8 cellular contexts compared by ENCODE assay signal in genomic region chr7:1086588-1087461, GRCh38. TPM values are rescaled to one million over a fixed set of nuclear protein-coding genes. Genes with fewer than 3 reads are reported as not detected.
A peak's percentile ranks its signal among the peaks of the same experiment; 100 is the strongest.
DNase-seq lines count a peak whose midpoint lies in the region; ATAC-seq and TF ChIP-seq lines count a peak whose summit lies in the region.

No MANE protein-coding gene starts in this region.

- H3K27me3 ChIP-seq in H7 (ENCODE audit: control insufficient read depth, insufficient read depth, low read length): no peaks in the 10 kb centered on the region

- DNase-seq in GM12864 (ENCODE audit: low read depth) (no peak), H7 (peak; percentile 98), M059J (ENCODE audit: low read depth) (peak; percentile 68), cerebellar cortex (ENCODE audit: low spot score) (peak; percentile 55), kidney glomerular epithelial cell (lab: John Stamatoyannopoulos, UW) (peak; percentile 40)
- peak; percentile 70 for DNase-seq in stimulated activated CD4-positive, alpha-beta T cell treated with anti-CD3 and anti-CD28 coated beads, Interleukin-1b, Interleukin-23, amount 100 ng/mL, for 48 hours
- no peak for DNase-seq in NK-92 treated with Interleukin-12 subunit alpha and Interleukin-12 subunit beta, amount 100 ng/mL, for 24 hours (lab: John Stamatoyannopoulos, UW)

- H3K36me3 ChIP-seq in H7 (replicated peaks; ENCODE audit: control insufficient read depth, insufficient read depth, low read length): peaks cover 1% of the 10 kb centered on the region; the same call in 1 of the 2 replicates

- H3K4me3 ChIP-seq in GM12864 (ENCODE audit: low read depth, low read length) (peak overlapping the region; percentile 43), H7 (ENCODE audit: insufficient read depth, low read depth, low read length) (no peak overlapping the region)

- ATAC-seq in activated CD4-positive, CD25-positive, alpha-beta regulatory T cell treated with anti-CD3 and anti-CD28 coated beads, Interleukin-2, amount 50 U/mL, for 24 hours: peak; percentile 71 to 78

- peak; percentile 74 for TF ChIP-seq CTCF in GM12864 (IDR thresholded peaks at IDR 0.05; ENCODE audit: low read depth, low read length, missing control alignments)

RNA-seq across cellular contexts. Expression of gene GPER1, which starts 1.1 kb away (rescaled TPM):
- 0.14 and 0.63 TPM in 2 replicates for total RNA-seq in H7 (2014; rRNA removed; shearing (Covaris generic))
- total RNA-seq in M059J (2014; rRNA removed; shearing (Covaris generic)): 0.22 and 0.25 TPM in 2 replicates

RNA-seq across cellular contexts. Expression of gene GPR146, which starts 42.5 kb away (rescaled TPM):
- total RNA-seq in H7 (2014; rRNA removed; shearing (Covaris generic)): 0.07 and 0.87 TPM in 2 replicates
- total RNA-seq in M059J (2014; rRNA removed; shearing (Covaris generic)): 1.8 and 4.9 TPM in 2 replicates

Comparison
In these comparisons a context has a peak if more than half of its experiments do, and no peak if none do; other contexts are left out.
1. DNase-seq: peak in H7 (single experiment), M059J (single experiment), cerebellar cortex (single experiment), kidney glomerular epithelial cell (single experiment) and stimulated activated CD4-positive, alpha-beta T cell treated with anti-CD3 and anti-CD28 coated beads, Interleukin-1b, Interleukin-23, amount 100 ng/mL, for 48 hours (single experiment); none in GM12864 (single experiment) and NK-92 treated with Interleukin-12 subunit alpha and Interleukin-12 subunit beta, amount 100 ng/mL, for 24 hours (single experiment).